In genomic region chr3:46926871-46927717, GRCh38 we compare ENCODE assay signal across 8 cellular contexts. TPM values are rescaled to one million over a fixed set of nuclear protein-coding genes. Genes with fewer than 3 reads are reported as not detected.
DNase-seq lines count a peak whose midpoint lies in the region; ATAC-seq and TF ChIP-seq lines count a peak whose summit lies in the region.

No MANE protein-coding gene starts in this region.

- in situ Hi-C loops in mammary epithelial cell (cut with MboI; ENCODE audit: low sequenced_read_pairs in 2 of 2), result no loop called here

- H3K27me3 Mint-ChIP-seq in brain, result no peaks in the 10 kb centered on the region

- no peaks in the 10 kb centered on the region for H3K9me3 ChIP-seq in mammary epithelial cell (replicated peaks; ENCODE audit: insufficient read depth, low read length)

- intact Hi-C loops in posterior vena cava (cut with DNase I), result loop anchor here in 1 of 2 donors (10.0 kb wide), 1 partner anchor 238 kb away; the partner anchor contains the start of gene SETD2
- intact Hi-C loops in mammary epithelial cell (cut with micrococcal nuclease), result no loop called here

- H3K4me2 ChIP-seq in mammary epithelial cell (ENCODE audit: insufficient read depth, low read depth, low read length), result no peak overlapping the region

- peaks cover 30% of the 10 kb centered on the region for H3K36me3 Mint-ChIP-seq in brain

- peaks cover 75% of the 10 kb centered on the region for H3K79me2 ChIP-seq in mammary epithelial cell (ENCODE audit: insufficient read depth, low read length)

- H4K20me1 ChIP-seq in mammary epithelial cell (ENCODE audit: insufficient read depth, low read length), result no peaks in the 10 kb centered on the region

- H2AFZ ChIP-seq in mammary epithelial cell (ENCODE audit: low read depth, low read length), result no peak overlapping the region

- H3K27ac Mint-ChIP-seq in brain, result peak overlapping the region in 3 of 5 experiments; percentile 27 to 84 (median 70)

- H3K27ac ChIP-seq in mammary epithelial cell (ENCODE audit: insufficient read depth, low read depth, low read length), result no peak overlapping the region

- peak; percentile 49 for ATAC-seq in HG03571 (IDR thresholded peaks at IDR 0.05; ENCODE audit: unreplicated experiment)

- no peaks in the 10 kb centered on the region for H3K9me3 Mint-ChIP-seq in brain

- no TSS peak for BruUV-seq in mammary epithelial cell (replicated peaks; lab: Mats Ljungman, UMichigan)

- no peak overlapping the region for H3K4me3 Mint-ChIP-seq in brain

- H3K36me3 ChIP-seq in mammary epithelial cell (ENCODE audit: insufficient read depth, low read length), result peaks cover 10% of the 10 kb centered on the region

- dilution Hi-C loops in mammary epithelial cell (cut with HindIII; ENCODE audit: low sequenced_read_pairs), result no loop called here

- WGBS in mammary epithelial cell (ENCODE audit: low coverage, missing lambda C conversion rate), result 90% methylated on average over 11 of the region's 15 CpGs

- no peak overlapping the region for H3K4me3 ChIP-seq in mammary epithelial cell (replicated peaks in 1 of 3; ENCODE audit: insufficient read depth in 1 of 3, low read depth in 2 of 3, low read length in 3 of 3)

- H3K27me3 ChIP-seq in mammary epithelial cell (ENCODE audit: insufficient read depth, low read length), result no peaks in the 10 kb centered on the region

- peaks cover 39% of the 10 kb centered on the region for H3K4me1 Mint-ChIP-seq in brain

- peaks cover 23% of the 10 kb centered on the region for H3K4me1 ChIP-seq in mammary epithelial cell (ENCODE audit: insufficient read depth, low read length)

- CTCF ChIA-PET in mammary epithelial cell (lab: Charles Lee; ENCODE audit: low non-redundant PET), result no interaction called here

- DNase-seq in GM10266 (ENCODE audit: extremely low spot score) (peak; percentile 79), GM20000 (ENCODE audit: low spot score) (peak; percentile 79), posterior vena cava (ENCODE audit: low spot score) (peak; percentile 78), NCI-H1694 treated with DMSO at 0.1 percent for 48 hours (lab: John Stamatoyannopoulos, UW) (no peak), NCI-H2029 treated with DMSO at 0.1 percent for 48 hours (lab: John Stamatoyannopoulos, UW) (no peak), mammary epithelial cell (no peak)

- no peak overlapping the region for H3K9ac ChIP-seq in mammary epithelial cell (ENCODE audit: insufficient read depth, low read length)

- TF ChIP-seq CTCF in GM10266 (IDR thresholded peaks at IDR 0.05; ENCODE audit: control insufficient read depth, insufficient read depth, low read depth, missing control alignments), result no peak
- no peak for TF ChIP-seq CTCF in GM20000 (IDR thresholded peaks at IDR 0.05; ENCODE audit: extremely low read depth, missing control alignments)
- TF ChIP-seq CTCF in brain (conservative IDR thresholded peaks at IDR 0.05), result no peak
- no peak for TF ChIP-seq CTCF in mammary epithelial cell (conservative IDR thresholded peaks at IDR 0.05 in 1 of 2, IDR thresholded peaks at IDR 0.05 in 1 of 2; ENCODE audit: extremely low read depth in 1 of 2, insufficient read depth in 1 of 2, low read depth in 1 of 2, low read length in 2 of 2)

RNA-seq across cellular contexts. Expression of gene CCDC12, which starts 49.5 kb away (rescaled TPM):
- polyA plus RNA-seq in brain (ENCODE audit: insufficient read depth, low read depth, low replicate concordance) (36.7 TPM), mammary epithelial cell (31.4 TPM)
- total RNA-seq in posterior vena cava (10 to 100 TPM; 21.5 to 26.0 TPM), mammary epithelial cell (10 to 100 TPM; 17.8 to 42.1 TPM)
- polyA minus RNA-seq in mammary epithelial cell, result 19.6 TPM

RNA-seq across cellular contexts. Expression of gene PTH1R, which starts 49.6 kb away (rescaled TPM):
- polyA plus RNA-seq in brain (ENCODE audit: insufficient read depth, low read depth, low replicate concordance), result 10.9 TPM
- total RNA-seq in posterior vena cava, result 10 to 100 TPM in 1 of 2 donors, 1 to 10 TPM in 1; 5.8 to 17.9 TPM
- total RNA-seq in mammary epithelial cell, result under 1 TPM in 1 of 2 donors, not detected in 1; 0.33 TPM
- not detected for polyA plus RNA-seq in mammary epithelial cell
- polyA minus RNA-seq in mammary epithelial cell, result not detected

RNA-seq across cellular contexts. Expression of gene NBEAL2, which starts 52.4 kb away (rescaled TPM):
- 4.6 TPM for polyA plus RNA-seq in brain (ENCODE audit: insufficient read depth, low read depth, low replicate concordance)
- 10 to 100 TPM; 26.0 to 33.1 TPM for total RNA-seq in posterior vena cava
- 10 to 100 TPM; 21.3 to 42.3 TPM for total RNA-seq in mammary epithelial cell
- polyA plus RNA-seq in mammary epithelial cell, result 24.6 TPM
- polyA minus RNA-seq in mammary epithelial cell, result 63.5 TPM

Comparison
In these comparisons a context has a peak if more than half of its experiments do, and no peak if none do; other contexts are left out.
1. DNase-seq: peak in GM10266 (single experiment), GM20000 (single experiment) and posterior vena cava (single experiment); none in NCI-H1694 treated with DMSO at 0.1 percent for 48 hours (single experiment), NCI-H2029 treated with DMSO at 0.1 percent for 48 hours (single experiment) and mammary epithelial cell (single experiment).
2. RNA of gene PTH1R, which starts 49.6 kb away (total RNA-seq): 5.8 to 17.9 TPM in posterior vena cava; 0.33 TPM in mammary epithelial cell; every median in the first group is over 4 times any median in the second.